ENCODE assay signal across 11 cellular contexts in the genomic region with DNA sequence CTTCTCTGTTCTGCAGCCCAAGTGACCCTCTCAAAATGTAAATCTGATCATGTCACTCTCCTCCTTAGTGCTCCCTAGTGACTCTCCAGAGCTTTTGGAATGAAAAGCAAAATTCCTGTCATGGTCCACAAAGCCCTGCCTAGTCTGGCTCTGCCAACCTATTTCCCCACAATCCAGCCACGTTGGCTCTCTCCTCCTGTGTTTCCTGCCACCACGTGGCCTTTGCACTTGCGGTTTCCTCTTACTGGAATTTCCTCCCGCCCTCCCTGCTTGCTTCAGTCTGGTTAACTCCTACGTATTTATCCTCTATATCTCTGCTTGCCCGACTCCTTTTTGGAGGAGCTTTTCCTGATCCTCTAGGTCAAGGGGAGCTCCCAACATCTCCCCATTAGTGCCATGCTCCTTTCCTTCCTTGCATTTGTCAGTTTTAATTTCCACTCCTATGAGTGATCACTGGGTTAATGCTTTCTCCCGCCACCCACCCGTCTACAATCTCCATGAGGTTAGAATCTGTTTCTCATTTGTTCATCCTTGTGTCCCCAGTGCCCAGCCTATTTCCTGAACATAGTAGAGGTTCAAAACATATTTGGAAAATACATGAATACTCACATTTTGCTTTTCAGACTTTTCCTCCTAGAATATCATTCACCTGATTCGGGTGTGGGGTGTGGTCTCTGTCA. TPM values are rescaled to one million over a fixed set of nuclear protein-coding genes. Genes with fewer than 3 reads are reported as not detected.
A peak's percentile ranks its signal among the peaks of the same experiment; 100 is the strongest.
DNase-seq lines count a peak whose midpoint lies in the region; ATAC-seq and TF ChIP-seq lines count a peak whose summit lies in the region.
"Had no signal": no experiment of that assay in that cellular context is flagged by ENCODE, and none has a peak within 500 bp of the region (broad histone marks: within the 10 kb centered on the region; RNA-seq: fewer than 3 reads in every experiment).

No MANE protein-coding gene starts in this region.

- POLR2A ChIA-PET in A673 (lab: Charles Lee; ENCODE audit: low non-redundant PET) = no interaction called here
- POLR2A ChIA-PET in Caco-2 (lab: Charles Lee) = interaction anchor here (0.6 kb wide), 1 partner anchor 433 kb away, joined by 3 read pairs; no protein-coding TSS in a partner anchor

- intact Hi-C loops in A673 (cut with micrococcal nuclease; ENCODE audit: unreplicated experiment) (no loop called here), esophagus muscularis mucosa (cut with DNase I) (no loop called here), Caco-2 (cut with micrococcal nuclease; ENCODE audit: unreplicated experiment) (no loop called here)

- H3K27ac Mint-ChIP-seq in Caco-2 (ENCODE audit: unreplicated experiment) = no peak overlapping the region
- H3K27ac Mint-ChIP-seq: activated CD4-positive, alpha-beta T cell treated with anti-CD3 and anti-CD28 coated beads, Interleukin-2, amount 10 ng/mL, durations not matched to agents 7 days and 5 days had no signal

- no peak overlapping the region for H3K4me3 ChIP-seq in A673 (ENCODE audit: low read depth, low read length, poor library complexity, severe bottlenecking)
- no peak overlapping the region for H3K4me3 ChIP-seq in MG63
- H3K4me3 ChIP-seq in esophagus muscularis mucosa = peak overlapping the region; percentile 8 to 44 (median 14)
- H3K4me3 ChIP-seq in mucosa of rectum (ENCODE audit: low read length in 2 of 2) = no peak overlapping the region
- no peak overlapping the region for H3K4me3 ChIP-seq in Caco-2 (ENCODE audit: low read depth, low read length)
- no peak overlapping the region for H3K4me3 ChIP-seq in HAP-1

- peak; percentile 32 for TF ChIP-seq EP300 in esophagus muscularis mucosa (IDR thresholded peaks at IDR 0.05)

- H3K27me3 Mint-ChIP-seq in Caco-2 (ENCODE audit: insufficient read depth, unreplicated experiment) = peaks cover 3% of the 10 kb centered on the region

- no peaks in the 10 kb centered on the region for H3K9me3 Mint-ChIP-seq in Caco-2 (ENCODE audit: unreplicated experiment)
- H3K9me3 Mint-ChIP-seq: activated CD4-positive, alpha-beta T cell treated with anti-CD3 and anti-CD28 coated beads, Interleukin-2, amount 10 ng/mL, durations not matched to agents 7 days and 5 days had no signal

- H3K4me1 ChIP-seq in A673 (ENCODE audit: insufficient read depth, low read length, poor library complexity, severe bottlenecking) (no peaks in the 10 kb centered on the region), esophagus muscularis mucosa (peaks cover 0 to 29% (median 10%) of the 10 kb centered on the region in 4 donors), mucosa of rectum (ENCODE audit: control insufficient read depth in 2 of 2, insufficient read depth in 2 of 2, low read length in 2 of 2) (peaks cover 3 to 9% of the 10 kb centered on the region in 2 donors), Caco-2 (peaks cover 9% of the 10 kb centered on the region), HAP-1 (no peaks in the 10 kb centered on the region)
- H3K4me1 ChIP-seq: BE2C had no signal

- 40% methylated on average over 9 of the region's 9 CpGs for WGBS in esophagus muscularis mucosa

- H3K4me1 Mint-ChIP-seq in Caco-2 (ENCODE audit: low read depth, unreplicated experiment) = peaks cover 16% of the 10 kb centered on the region

- H3K27ac ChIP-seq in A673 (ENCODE audit: low read depth, low read length, poor library complexity, severe bottlenecking) = no peak overlapping the region
- H3K27ac ChIP-seq in esophagus muscularis mucosa (replicated peaks in 1 of 4) = peak overlapping the region; percentile 39 to 69 (median 65)
- peak overlapping the region; percentile 43 to 47 for H3K27ac ChIP-seq in mucosa of rectum (ENCODE audit: low read depth in 2 of 2, low read length in 2 of 2)

- CTCF ChIA-PET in A673 (lab: Charles Lee) = no interaction called here
- CTCF ChIA-PET in Caco-2 (lab: Charles Lee) = interaction anchor here (1.6 kb wide), 1 partner anchor 8 kb away, joined by 5 read pairs; no protein-coding TSS in a partner anchor

- H3K36me3 ChIP-seq in A673 (ENCODE audit: insufficient read depth, low read length, poor library complexity, severe bottlenecking) (no peaks in the 10 kb centered on the region), MG63 (peaks cover 98% of the 10 kb centered on the region), esophagus muscularis mucosa (peaks cover 6 to 12% (median 9%) of the 10 kb centered on the region in 4 donors), mucosa of rectum (ENCODE audit: control insufficient read depth in 2 of 2, insufficient read depth in 2 of 2, low read length in 2 of 2) (no peaks in the 10 kb centered on the region), Caco-2 (ENCODE audit: control insufficient read depth, insufficient read depth, low read length) (no peaks in the 10 kb centered on the region), HAP-1 (replicated peaks) (no peaks in the 10 kb centered on the region)
- H3K36me3 ChIP-seq: BE2C had no signal

- H3K9me3 ChIP-seq in A673 (ENCODE audit: low read depth, low read length, poor library complexity, severe bottlenecking) (no peaks in the 10 kb centered on the region), MG63 (peaks cover 22% of the 10 kb centered on the region), esophagus muscularis mucosa (no peaks in the 10 kb centered on the region), mucosa of rectum (ENCODE audit: control insufficient read depth in 2 of 2, low read length in 2 of 2) (no peaks in the 10 kb centered on the region), Caco-2 (peaks cover 6% of the 10 kb centered on the region; the same call in 1 of the 2 replicates), HAP-1 (0 out of 2 replicates have a peak, but pooled peaks cover 4% of the 10 kb centered on the region)
- H3K9me3 ChIP-seq: BE2C had no signal

- no TSS peak for BruUV-seq in A673 (replicated peaks; lab: Mats Ljungman, UMichigan)
- BruUV-seq in Caco-2 (replicated peaks; lab: Mats Ljungman, UMichigan) = no TSS peak

- no peaks in the 10 kb centered on the region for H3K36me3 Mint-ChIP-seq in Caco-2 (ENCODE audit: insufficient read depth, unreplicated experiment)

- H3K27me3 ChIP-seq in A673 (replicated peaks; ENCODE audit: insufficient read depth, low read depth, low read length, poor library complexity) = peaks cover 58% of the 10 kb centered on the region
- no peaks in the 10 kb centered on the region for H3K27me3 ChIP-seq in MG63
- H3K27me3 ChIP-seq in esophagus muscularis mucosa = peaks cover 0 to 9% (median 0%) of the 10 kb centered on the region in 4 donors
- H3K27me3 ChIP-seq in mucosa of rectum (ENCODE audit: control insufficient read depth in 2 of 2, insufficient read depth in 2 of 2, low read length in 2 of 2) = no peaks in the 10 kb centered on the region
- H3K27me3 ChIP-seq in Caco-2 (replicated peaks; ENCODE audit: control insufficient read depth, insufficient read depth, low read length) = no peaks in the 10 kb centered on the region
- peaks cover 12% of the 10 kb centered on the region; the same call in 1 of the 2 replicates for H3K27me3 ChIP-seq in HAP-1 (ENCODE audit: low read depth)

- no peak for TF ChIP-seq CTCF in A673 (conservative IDR thresholded peaks at IDR 0.05; ENCODE audit: low read depth, low read length)
- TF ChIP-seq CTCF in esophagus muscularis mucosa (IDR thresholded peaks at IDR 0.05) = no peak
- no peak for TF ChIP-seq CTCF in Caco-2 (IDR thresholded peaks at IDR 0.05; ENCODE audit: insufficient read depth in 1 of 2, low read depth in 1 of 2, low read length in 1 of 2, severe bottlenecking in 1 of 2, unreplicated experiment in 1 of 2)

- in situ Hi-C loops in HAP-1 (cut with MboI; ENCODE audit: low sequenced_read_pairs) = no loop called here

- no peak overlapping the region for H3K9ac ChIP-seq in mucosa of rectum (ENCODE audit: low read depth in 1 of 2, low read length in 2 of 2)

- DNase-seq in A673 (ENCODE audit: low spot score) (peak; percentile 6), MG63 (peak; percentile 85), esophagus muscularis mucosa (ENCODE audit: extremely low spot score) (peak; percentile 91), Caco-2 (no peak), HAP-1 (ENCODE audit: low spot score in 2 of 2) (no peak)
- DNase-seq: activated CD4-positive, alpha-beta T cell treated with anti-CD3 and anti-CD28 coated beads, Interleukin-2, amount 10 ng/mL, durations not matched to agents 7 days and 5 days; BE2C; cerebellar nuclear complex had no signal

- H3K4me3 Mint-ChIP-seq in Caco-2 (ENCODE audit: unreplicated experiment) = no peak overlapping the region
- H3K4me3 Mint-ChIP-seq: activated CD4-positive, alpha-beta T cell treated with anti-CD3 and anti-CD28 coated beads, Interleukin-2, amount 10 ng/mL, durations not matched to agents 7 days and 5 days had no signal

- TF ChIP-seq POLR2A in esophagus muscularis mucosa (IDR thresholded peaks at IDR 0.05; ENCODE audit: low read depth) (peak; percentile 7), GM18505 (IDR thresholded peaks at IDR 0.05; ENCODE audit: borderline replicate concordance, extremely low read depth, insufficient read depth, insufficient read length) (no peak)

- ATAC-seq in GM21737 (IDR thresholded peaks at IDR 0.05; ENCODE audit: unreplicated experiment) (no peak), GM18505 (IDR thresholded peaks at IDR 0.05; ENCODE audit: unreplicated experiment) (no peak)

RNA-seq across cellular contexts. Expression of gene NNMT, which starts 11.5 kb away (rescaled TPM):
- total RNA-seq in A673 (2021) = 0.64 TPM in 1 of 2 replicates, not detected in the other
- 377 and 715 TPM in 2 replicates for total RNA-seq in MG63 (2014; rRNA removed; shearing (Covaris generic); ENCODE audit: low replicate concordance)
- 100 to 1,000 TPM in 3 of 4 donors, 10 to 100 TPM in 1; 88.9 to 599 (median 293) TPM for total RNA-seq in esophagus muscularis mucosa
- 2.4 TPM in 2 replicates for total RNA-seq in Caco-2 (2022)
- total RNA-seq: activated CD4-positive, alpha-beta T cell treated with anti-CD3 and anti-CD28 coated beads, Interleukin-2, amount 10 ng/mL, durations not matched to agents 7 days and 5 days had no signal

Comparison
In these comparisons a context has a peak if more than half of its experiments do, and no peak if none do; other contexts are left out.
1. DNase-seq: peak in A673 (single experiment), MG63 (single experiment) and esophagus muscularis mucosa (single experiment); none in Caco-2 (0 of 2) and HAP-1 (0 of 2).
2. H3K4me3 ChIP-seq: peak in esophagus muscularis mucosa (4 of 4); none in A673 (single experiment), MG63 (single experiment), mucosa of rectum (0 of 2), Caco-2 (single experiment) and HAP-1 (single experiment).
3. RNA of gene NNMT, which starts 11.5 kb away (total RNA-seq): 377 to 715 TPM in MG63 and 88.9 to 599 TPM in esophagus muscularis mucosa; 2.4 TPM in Caco-2 and 0.64 TPM in A673; every median in the first group is over 10 times any median in the second.